In genomic region chr7:44147026-44147881, GRCh38 we compare ENCODE assay signal across 1 cellular context.
TF ChIP-seq lines count a peak whose summit lies in the region.

No MANE protein-coding gene starts in this region.

TF ChIP-seq in GM23338, 12 proteins besides CTCF, POLR2A, EP300 and RAD21 (continued from another document):
- TF ChIP-seq ZNF331 (CRISPR knock-in tag; IDR thresholded peaks at IDR 0.05; ENCODE audit: low read depth) (no peak), STAT1 (IDR thresholded peaks at IDR 0.05; ENCODE audit: unreplicated experiment) (no peak), POLR2AphosphoS5 (IDR thresholded peaks at IDR 0.05; ENCODE audit: low read depth) (no peak), ZNF462 (CRISPR knock-in tag; IDR thresholded peaks at IDR 0.05) (no peak)
